In the genomic region with DNA sequence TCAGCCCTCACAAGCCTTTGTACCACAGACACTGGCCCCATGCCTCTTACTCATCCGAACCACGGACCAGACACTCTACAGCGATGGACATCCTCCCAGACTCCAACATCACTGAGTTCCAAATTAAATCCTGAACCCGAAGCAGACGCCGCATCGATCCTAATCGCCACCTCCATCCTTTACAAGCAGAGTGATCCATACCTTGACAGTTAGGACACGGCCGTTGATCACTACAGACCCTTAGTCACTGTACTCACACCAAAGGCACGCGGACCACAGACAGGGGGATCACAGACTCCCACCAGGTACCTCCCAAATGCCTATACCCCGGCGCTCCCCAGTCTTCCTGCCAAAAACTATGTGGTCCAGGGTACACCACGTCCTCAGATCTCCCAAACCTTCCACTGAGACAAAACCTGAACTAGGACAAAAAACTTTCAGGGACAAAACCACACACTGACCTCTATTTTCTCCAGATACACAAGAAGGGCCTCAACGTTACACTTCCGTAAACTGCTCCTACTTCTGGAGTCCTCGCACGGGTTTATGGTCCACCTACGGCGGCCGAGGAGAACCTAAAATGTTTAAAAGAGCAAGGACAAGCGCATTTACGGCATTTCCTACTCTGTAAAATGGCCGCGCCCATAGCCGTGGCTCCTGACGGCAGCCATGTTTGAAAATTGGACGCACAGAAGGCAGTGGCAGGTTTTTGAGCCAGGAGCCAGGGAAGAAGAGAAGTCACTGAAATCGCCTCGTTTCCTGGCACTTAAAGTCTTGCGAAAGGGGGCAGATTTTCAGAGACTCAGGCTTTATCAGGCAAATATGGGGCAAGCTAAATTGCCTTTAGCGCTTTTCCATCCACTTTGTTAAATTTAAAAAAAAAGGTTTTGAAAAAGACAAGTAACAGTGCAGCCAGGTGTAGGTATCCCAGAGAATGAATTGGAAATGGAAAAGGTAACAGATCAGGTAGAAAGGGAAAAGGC, we compare ENCODE assay signal across 8 cellular contexts. TPM values are rescaled to one million over a fixed set of nuclear protein-coding genes. Genes with fewer than 3 reads are reported as not detected.
DNase-seq lines count a peak whose midpoint lies in the region; ATAC-seq and TF ChIP-seq lines count a peak whose summit lies in the region.

A gene (minus strand): TSS at position 532 of the 983 bp plus-strand sequence. CDS start 12,480 bp downstream, outside the sequence.

- H3K4me2 ChIP-seq in neural cell (ENCODE audit: low read length), result no peak within 1 kb of the TSS

- H3K9me2 ChIP-seq in neural cell (ENCODE audit: insufficient read depth, low read length), result no peaks in the 10 kb centered on the region

- H3K79me2 ChIP-seq in neural cell (replicated peaks; ENCODE audit: insufficient read depth, low read length), result peaks cover 37% of the 10 kb centered on the region

- peaks cover 6% of the 10 kb centered on the region for H3K36me3 ChIP-seq in neural cell (ENCODE audit: insufficient read depth, low read length)

- H2AFZ ChIP-seq in neural cell (ENCODE audit: low read depth, low read length), result peak within 1 kb of the TSS; percentile 89

- peak within 1 kb of the TSS; percentile 98 for H3K4me3 ChIP-seq in fibroblast of villous mesenchyme (ENCODE audit: low read depth, low read length)
- H3K4me3 ChIP-seq in neural cell (ENCODE audit: low read length), result peak within 1 kb of the TSS; percentile 85

- H3K27me3 Mint-ChIP-seq in stimulated activated naive CD8-positive, alpha-beta T cell treated with anti-CD3 and anti-CD28 coated beads, Interleukin-15, amount 100 ng/mL, for 72 hours, result no peaks in the 10 kb centered on the region

- peak within 1 kb of the TSS; percentile 88 to 98 for H3K4me3 Mint-ChIP-seq in stimulated activated naive CD8-positive, alpha-beta T cell treated with anti-CD3 and anti-CD28 coated beads, Interleukin-15, amount 100 ng/mL, for 72 hours

- no peaks in the 10 kb centered on the region for H3F3A ChIP-seq in neural cell (ENCODE audit: insufficient read depth, low read length, poor library complexity, severe bottlenecking)

- no peaks in the 10 kb centered on the region for H3K27me3 ChIP-seq in neural cell (ENCODE audit: insufficient read depth, low read depth, low read length)

- DNase-seq in COLO829 (ENCODE audit: low spot score), result peak; percentile 83
- peak; percentile 96 for DNase-seq in KBM-7
- peak; percentile 8 for DNase-seq in SHP77 treated with DMSO at 0.1 percent for 48 hours (lab: John Stamatoyannopoulos, UW)
- DNase-seq in activated gamma-delta T cell treated with Interleukin-2 at 50 U/mL for 16 hours, result peak; percentile 87
- peak; percentile 99 for DNase-seq in fibroblast of villous mesenchyme (ENCODE audit: low read depth)
- DNase-seq in stimulated activated naive CD8-positive, alpha-beta T cell treated with anti-CD3 and anti-CD28 coated beads, Interleukin-15, amount 100 ng/mL, for 72 hours, result peak; percentile 83 to 90

- in situ Hi-C loops in KBM-7 (cut with MboI; ENCODE audit: low pct_unique_long_range_greater_than_20kb, low sequenced_read_pairs), result no loop called here

- H3K9ac ChIP-seq in neural cell (ENCODE audit: low read length), result peak within 1 kb of the TSS; percentile 75

- H3K27ac ChIP-seq in neural cell (ENCODE audit: low read length), result peak within 1 kb of the TSS; percentile 34

- ATAC-seq in GM21423 (IDR thresholded peaks at IDR 0.05; ENCODE audit: unreplicated experiment), result peak; percentile 89
- peak; percentile 99 for ATAC-seq in stimulated activated naive CD8-positive, alpha-beta T cell treated with anti-CD3 and anti-CD28 coated beads, Interleukin-15, amount 100 ng/mL, for 72 hours

- peak within 1 kb of the TSS; percentile 96 to 98 for H3K27ac Mint-ChIP-seq in stimulated activated naive CD8-positive, alpha-beta T cell treated with anti-CD3 and anti-CD28 coated beads, Interleukin-15, amount 100 ng/mL, for 72 hours

- H3K4me1 Mint-ChIP-seq in stimulated activated naive CD8-positive, alpha-beta T cell treated with anti-CD3 and anti-CD28 coated beads, Interleukin-15, amount 100 ng/mL, for 72 hours, result peaks cover 5% of the 10 kb centered on the region

- H3K9me3 ChIP-seq in neural cell (ENCODE audit: low read length), result peaks cover 10% of the 10 kb centered on the region

- TF ChIP-seq CTCF in fibroblast of villous mesenchyme (IDR thresholded peaks at IDR 0.05; ENCODE audit: insufficient read depth, low read depth, low read length), result no peak
- TF ChIP-seq CTCF in neural cell (IDR thresholded peaks at IDR 0.05; ENCODE audit: poor library complexity, severe bottlenecking), result peak; percentile 30

- H4K20me1 ChIP-seq in neural cell (ENCODE audit: insufficient read depth), result no peaks in the 10 kb centered on the region

- TF ChIP-seq RAD21 in neural cell (conservative IDR thresholded peaks at IDR 0.05), result peak; percentile 17

- TF ChIP-seq EP300 in neural cell (conservative IDR thresholded peaks at IDR 0.05; ENCODE audit: poor library complexity, severe bottlenecking), result no peak

- H3K9me3 Mint-ChIP-seq in stimulated activated naive CD8-positive, alpha-beta T cell treated with anti-CD3 and anti-CD28 coated beads, Interleukin-15, amount 100 ng/mL, for 72 hours, result peaks cover 32 to 64% of the 10 kb centered on the region in 2 donors

TF ChIP-seq in neural cell, 6 proteins besides CTCF, POLR2A, EP300 and RAD21:
- TF ChIP-seq POLR2AphosphoS5 (IDR thresholded peaks at IDR 0.05), result peak; percentile 42
- TF ChIP-seq, protein P1, sequence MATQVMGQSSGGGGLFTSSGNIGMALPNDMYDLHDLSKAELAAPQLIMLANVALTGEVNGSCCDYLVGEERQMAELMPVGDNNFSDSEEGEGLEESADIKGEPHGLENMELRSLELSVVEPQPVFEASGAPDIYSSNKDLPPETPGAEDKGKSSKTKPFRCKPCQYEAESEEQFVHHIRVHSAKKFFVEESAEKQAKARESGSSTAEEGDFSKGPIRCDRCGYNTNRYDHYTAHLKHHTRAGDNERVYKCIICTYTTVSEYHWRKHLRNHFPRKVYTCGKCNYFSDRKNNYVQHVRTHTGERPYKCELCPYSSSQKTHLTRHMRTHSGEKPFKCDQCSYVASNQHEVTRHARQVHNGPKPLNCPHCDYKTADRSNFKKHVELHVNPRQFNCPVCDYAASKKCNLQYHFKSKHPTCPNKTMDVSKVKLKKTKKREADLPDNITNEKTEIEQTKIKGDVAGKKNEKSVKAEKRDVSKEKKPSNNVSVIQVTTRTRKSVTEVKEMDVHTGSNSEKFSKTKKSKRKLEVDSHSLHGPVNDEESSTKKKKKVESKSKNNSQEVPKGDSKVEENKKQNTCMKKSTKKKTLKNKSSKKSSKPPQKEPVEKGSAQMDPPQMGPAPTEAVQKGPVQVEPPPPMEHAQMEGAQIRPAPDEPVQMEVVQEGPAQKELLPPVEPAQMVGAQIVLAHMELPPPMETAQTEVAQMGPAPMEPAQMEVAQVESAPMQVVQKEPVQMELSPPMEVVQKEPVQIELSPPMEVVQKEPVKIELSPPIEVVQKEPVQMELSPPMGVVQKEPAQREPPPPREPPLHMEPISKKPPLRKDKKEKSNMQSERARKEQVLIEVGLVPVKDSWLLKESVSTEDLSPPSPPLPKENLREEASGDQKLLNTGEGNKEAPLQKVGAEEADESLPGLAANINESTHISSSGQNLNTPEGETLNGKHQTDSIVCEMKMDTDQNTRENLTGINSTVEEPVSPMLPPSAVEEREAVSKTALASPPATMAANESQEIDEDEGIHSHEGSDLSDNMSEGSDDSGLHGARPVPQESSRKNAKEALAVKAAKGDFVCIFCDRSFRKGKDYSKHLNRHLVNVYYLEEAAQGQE (IDR thresholded peaks at IDR 0.05; ENCODE audit: borderline replicate concordance), result no peak
- TF ChIP-seq SMC3 (conservative IDR thresholded peaks at IDR 0.05; ENCODE audit: poor library complexity), result peak; percentile 36
- TF ChIP-seq EZH2 (IDR thresholded peaks at IDR 0.05; ENCODE audit: borderline replicate concordance, insufficient read depth, low read length, poor library complexity, severe bottlenecking), result no peak
- no peak for TF ChIP-seq TAF1 (IDR thresholded peaks at IDR 0.05; ENCODE audit: low read depth)
- TF ChIP-seq MXI1 (conservative IDR thresholded peaks at IDR 0.05; ENCODE audit: poor library complexity, severe bottlenecking), result peak; percentile 82

RNA-seq across cellular contexts. Expression of the gene that starts here (rescaled TPM):
- total RNA-seq in fibroblast of villous mesenchyme, result 6.8 and 7.8 TPM in 2 replicates
- polyA plus RNA-seq in neural cell, result 7.9 and 14.8 TPM in 2 replicates
- polyA minus RNA-seq in neural cell, result 25.9 and 26.5 TPM in 2 replicates

Comparison
In these comparisons a context has a peak if more than half of its experiments do, and no peak if none do; other contexts are left out.
1. Peak in every context shown above with its lines: DNase-seq, ATAC-seq, H3K4me3 ChIP-seq and H3K27ac ChIP-seq.
2. DNase-seq: peak in every context shown above with its lines; median percentile 99 in fibroblast of villous mesenchyme; 96 in KBM-7; 87 in activated gamma-delta T cell treated with Interleukin-2 at 50 U/mL for 16 hours; 86 in stimulated activated naive CD8-positive, alpha-beta T cell treated with anti-CD3 and anti-CD28 coated beads, Interleukin-15, amount 100 ng/mL, for 72 hours; 83 in COLO829; 8 in SHP77 treated with DMSO at 0.1 percent for 48 hours.